In genomic region chr11:132992838-132993680, GRCh38 we compare ENCODE assay signal across 10 cellular contexts.
DNase-seq lines count a peak whose midpoint lies in the region; ATAC-seq and TF ChIP-seq lines count a peak whose summit lies in the region.
"Had no signal": no experiment of that assay in that cellular context is flagged by ENCODE, and none has a peak within 500 bp of the region (broad histone marks: within the 10 kb centered on the region; RNA-seq: fewer than 3 reads in every experiment).

No MANE protein-coding gene starts in this region.

- no peaks in the 10 kb centered on the region for H3K79me2 ChIP-seq in PC-3 (ENCODE audit: low read length)

- ATAC-seq in GM18868 (IDR thresholded peaks at IDR 0.05; ENCODE audit: unreplicated experiment) (no peak), PC-3 (no peak), HG03342 (IDR thresholded peaks at IDR 0.05; ENCODE audit: unreplicated experiment) (no peak)

- H4K8ac ChIP-seq in mesenchymal stem cell (ENCODE audit: low read length): no peak overlapping the region

- H3K4me1 ChIP-seq in mesenchymal stem cell (ENCODE audit: control insufficient read depth, insufficient read depth, low read depth, low read length) (peaks cover 1% of the 10 kb centered on the region), PC-3 (ENCODE audit: insufficient read depth, low read length) (no peaks in the 10 kb centered on the region)

- H3K79me1 ChIP-seq in mesenchymal stem cell (replicated peaks; ENCODE audit: low read length, poor library complexity, severe bottlenecking): no peaks in the 10 kb centered on the region

- no peak overlapping the region for H2BK12ac ChIP-seq in mesenchymal stem cell (ENCODE audit: low read length in 2 of 2)

- no peak overlapping the region for H4K91ac ChIP-seq in mesenchymal stem cell (ENCODE audit: low read length)

- 68% methylated on average over 17 of the region's 17 CpGs for WGBS in mesenchymal stem cell

- H3K4ac ChIP-seq in mesenchymal stem cell (ENCODE audit: low read depth in 1 of 2, low read length in 2 of 2): no peak overlapping the region

- intact Hi-C loops in PC-3 (cut with micrococcal nuclease): no loop called here

- no peaks in the 10 kb centered on the region for H3K9me2 ChIP-seq in PC-3 (replicated peaks; ENCODE audit: low read length)

- H3K9me3 ChIP-seq in mesenchymal stem cell (ENCODE audit: control insufficient read depth, low read length): no peaks in the 10 kb centered on the region
- no peaks in the 10 kb centered on the region; the same call in 1 of the 2 replicates for H3K9me3 ChIP-seq in PC-3 (ENCODE audit: low read length)

- H3K27me3 ChIP-seq in brain microvascular endothelial cell (replicated peaks) (peaks cover 25% of the 10 kb centered on the region), mesenchymal stem cell (ENCODE audit: control insufficient read depth in 1 of 2, insufficient read depth in 1 of 2, low read length in 2 of 2) (peaks cover 10 to 55% of the 10 kb centered on the region in 2 experiments), PC-3 (ENCODE audit: low read length) (peaks cover 20% of the 10 kb centered on the region; the same call in 1 of the 2 replicates)

- no peak overlapping the region for H2BK120ac ChIP-seq in mesenchymal stem cell (ENCODE audit: low read depth, low read length)

- H3K4me3 ChIP-seq in brain microvascular endothelial cell (ENCODE audit: low read depth, low read length): no peak overlapping the region
- no peak overlapping the region for H3K4me3 ChIP-seq in mesenchymal stem cell (ENCODE audit: insufficient read depth in 1 of 2, low read depth in 1 of 2, low read length in 2 of 2)
- no peak overlapping the region for H3K4me3 ChIP-seq in PC-3 (ENCODE audit: low read length)
- H3K4me3 ChIP-seq: lung had no signal

- H2AK5ac ChIP-seq in mesenchymal stem cell (ENCODE audit: low read length, severe bottlenecking): no peak overlapping the region

- no peak overlapping the region for H3K18ac ChIP-seq in mesenchymal stem cell (ENCODE audit: low read depth in 1 of 2, low read length in 2 of 2)

- H3K36me3 ChIP-seq in brain microvascular endothelial cell (replicated peaks) (no peaks in the 10 kb centered on the region), mesenchymal stem cell (ENCODE audit: control insufficient read depth in 1 of 2, insufficient read depth in 2 of 2, low read depth in 1 of 2, low read length in 2 of 2) (no peaks in the 10 kb centered on the region), PC-3 (ENCODE audit: low read depth, low read length) (no peaks in the 10 kb centered on the region)

- peak; percentile 74 for DNase-seq in NCI-H1105 treated with DMSO at 0.1 percent for 48 hours (lab: John Stamatoyannopoulos, UW)
- DNase-seq in brain microvascular endothelial cell: peak; percentile 14
- DNase-seq in mesenchymal stem cell: peak; percentile 2
- DNase-seq in stimulated activated CD4-positive, alpha-beta T cell treated with anti-CD3 and anti-CD28 coated beads, Interleukin-4, amount 100 ng/mL, for 1 hour: no peak
- no peak for DNase-seq in PC-3
- DNase-seq: CD4-positive, alpha-beta T cell had no signal

- H3K9ac ChIP-seq in mesenchymal stem cell (ENCODE audit: low read length): no peak overlapping the region
- no peak overlapping the region for H3K9ac ChIP-seq in PC-3 (ENCODE audit: low read length)

- no peak overlapping the region for H3K23ac ChIP-seq in mesenchymal stem cell (ENCODE audit: low read length in 2 of 2)

- H2BK5ac ChIP-seq in mesenchymal stem cell (ENCODE audit: low read depth, low read length, poor library complexity, severe bottlenecking): no peak overlapping the region

- POLR2A ChIA-PET in PC-3 (lab: Charles Lee; ENCODE audit: unreplicated experiment): no interaction called here

- H2BK15ac ChIP-seq in mesenchymal stem cell (ENCODE audit: low read depth, poor library complexity, severe bottlenecking): no peak overlapping the region

- H4K20me1 ChIP-seq in PC-3 (ENCODE audit: low read length): no peaks in the 10 kb centered on the region

- H3F3A ChIP-seq in PC-3 (ENCODE audit: low read length, unreplicated experiment): no peaks in the 10 kb centered on the region

- H3K27ac ChIP-seq in C4-2B (no peak overlapping the region), brain microvascular endothelial cell (no peak overlapping the region), mesenchymal stem cell (ENCODE audit: low read length, poor library complexity, severe bottlenecking) (no peak overlapping the region), PC-3 (ENCODE audit: low read length) (no peak overlapping the region)

- no peak overlapping the region for H3K4me2 ChIP-seq in mesenchymal stem cell (ENCODE audit: low read length, poor library complexity, severe bottlenecking)
- no peak overlapping the region for H3K4me2 ChIP-seq in PC-3 (ENCODE audit: low read length)

- TF ChIP-seq CTCF in C4-2B (conservative IDR thresholded peaks at IDR 0.05): 0 out of 2 replicates have a peak, but pooled peaks have one; percentile 3
- peak; percentile 64 for TF ChIP-seq CTCF in brain microvascular endothelial cell (IDR thresholded peaks at IDR 0.05; ENCODE audit: low read depth, low read length, missing control alignments)
- no peak for TF ChIP-seq CTCF in PC-3 (conservative IDR thresholded peaks at IDR 0.05; ENCODE audit: low read depth, low read length)

- no peak overlapping the region for H2AFZ ChIP-seq in mesenchymal stem cell (ENCODE audit: low read depth, low read length)
- H2AFZ ChIP-seq in PC-3 (ENCODE audit: low read length): no peak overlapping the region

- H3K14ac ChIP-seq in mesenchymal stem cell (ENCODE audit: low read length in 2 of 2): no peak overlapping the region

- in situ Hi-C loops in brain microvascular endothelial cell (cut with HindIII; ENCODE audit: low pct_ligation_motif_present, low sequenced_read_pairs): no loop called here

- no TSS peak for BruUV-seq in PC-3 (replicated peaks; lab: Mats Ljungman, UMichigan)

- CTCF ChIA-PET in PC-3 (lab: Charles Lee): no interaction called here

Comparison
In these comparisons a context has a peak if more than half of its experiments do, and no peak if none do; other contexts are left out.
1. DNase-seq: peak in NCI-H1105 treated with DMSO at 0.1 percent for 48 hours (single experiment), brain microvascular endothelial cell (single experiment) and mesenchymal stem cell (single experiment); none in stimulated activated CD4-positive, alpha-beta T cell treated with anti-CD3 and anti-CD28 coated beads, Interleukin-4, amount 100 ng/mL, for 1 hour (single experiment) and PC-3 (single experiment).